In the genomic region with DNA sequence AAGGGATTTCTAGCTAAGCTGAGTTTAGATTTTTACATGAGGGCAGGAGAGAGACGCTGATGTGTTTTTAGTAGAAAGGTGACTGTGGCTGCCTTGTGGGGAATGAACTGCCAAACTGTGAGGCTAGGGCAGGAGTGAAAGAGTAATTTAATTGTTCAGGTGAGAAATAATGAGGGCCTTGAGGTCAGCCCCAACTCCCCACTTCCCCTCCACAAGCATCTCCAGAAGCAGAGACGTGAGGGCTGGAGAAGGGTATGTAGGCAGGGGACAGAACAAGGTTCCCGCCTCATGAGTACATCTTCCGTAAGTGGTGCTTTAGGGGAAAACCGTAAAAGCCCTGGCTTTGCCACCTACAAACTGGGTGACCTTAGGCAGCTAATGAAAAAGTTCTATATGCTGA, we compare ENCODE assay signal across 15 cellular contexts.
A peak's percentile ranks its signal among the peaks of the same experiment; 100 is the strongest.
DNase-seq lines count a peak whose midpoint lies in the region; ATAC-seq and TF ChIP-seq lines count a peak whose summit lies in the region.
"Had no signal": no experiment of that assay in that cellular context is flagged by ENCODE, and none has a peak within 500 bp of the region (broad histone marks: within the 10 kb centered on the region; RNA-seq: fewer than 3 reads in every experiment).

No MANE protein-coding gene starts in this region.

- H3K9me3 ChIP-seq in breast epithelium, result no peaks in the 10 kb centered on the region
- H3K9me3 ChIP-seq: BLaER1 had no signal

- H3K27me3 ChIP-seq in breast epithelium, result no peaks in the 10 kb centered on the region
- H3K27me3 ChIP-seq: BLaER1 had no signal

- peaks cover 0 to 6% of the 10 kb centered on the region in 2 donors for H3K4me1 ChIP-seq in breast epithelium
- H3K4me1 ChIP-seq: BLaER1 had no signal

- no peak overlapping the region for H3K27ac Mint-ChIP-seq in activated CD8-positive, alpha-beta memory T cell treated with anti-CD3 and anti-CD28 coated beads, Interleukin-2, amount 10 ng/mL, durations not matched to agents 7 days and 5 days
- peak overlapping the region; percentile 61 for H3K27ac Mint-ChIP-seq in central memory CD8-positive, alpha-beta T cell (ENCODE audit: low read depth)
- peak overlapping the region; percentile 3 to 76 for H3K27ac Mint-ChIP-seq in natural killer cell
- H3K27ac Mint-ChIP-seq: HFFc6 had no signal

- H3K9me3 Mint-ChIP-seq in activated CD8-positive, alpha-beta memory T cell treated with anti-CD3 and anti-CD28 coated beads, Interleukin-2, amount 10 ng/mL, durations not matched to agents 7 days and 5 days (ENCODE audit: low read depth), result peaks cover 3% of the 10 kb centered on the region
- peaks cover 6% of the 10 kb centered on the region for H3K9me3 Mint-ChIP-seq in central memory CD8-positive, alpha-beta T cell
- peaks cover 3 to 5% of the 10 kb centered on the region in 2 donors for H3K9me3 Mint-ChIP-seq in natural killer cell
- H3K9me3 Mint-ChIP-seq: HFFc6 had no signal

- TF ChIP-seq CTCF in natural killer cell (IDR thresholded peaks at IDR 0.05) (no peak), breast epithelium (IDR thresholded peaks at IDR 0.05) (no peak)

- peaks cover 5% of the 10 kb centered on the region for H3K4me1 Mint-ChIP-seq in activated CD8-positive, alpha-beta memory T cell treated with anti-CD3 and anti-CD28 coated beads, Interleukin-2, amount 10 ng/mL, durations not matched to agents 7 days and 5 days
- H3K4me1 Mint-ChIP-seq in central memory CD8-positive, alpha-beta T cell, result peaks cover 6% of the 10 kb centered on the region
- peaks cover 6 to 14% of the 10 kb centered on the region in 2 donors for H3K4me1 Mint-ChIP-seq in natural killer cell

- DNase-seq in activated CD8-positive, alpha-beta memory T cell treated with anti-CD3 and anti-CD28 coated beads, Interleukin-2, amount 10 ng/mL, durations not matched to agents 7 days and 5 days, result peak; percentile 41
- no peak for DNase-seq in activated CD8-positive, alpha-beta memory T cell treated with anti-CD3 and anti-CD28 coated beads for 24 hours
- no peak for DNase-seq in central memory CD8-positive, alpha-beta T cell (ENCODE audit: low spot score in 2 of 2)
- no peak for DNase-seq in natural killer cell
- no peak for DNase-seq in NCI-H748 treated with DMSO at 0.1 percent for 48 hours (lab: John Stamatoyannopoulos, UW)
- DNase-seq in HT-29 (ENCODE audit: low spot score), result no peak
- no peak for DNase-seq in breast epithelium (ENCODE audit: low spot score in 2 of 2)
- DNase-seq: 8988T, AML-193, DMS53, GF-D8, HCEC 1CT, HFFc6 had no signal

- no peak overlapping the region for H3K4me3 Mint-ChIP-seq in activated CD8-positive, alpha-beta memory T cell treated with anti-CD3 and anti-CD28 coated beads, Interleukin-2, amount 10 ng/mL, durations not matched to agents 7 days and 5 days
- H3K4me3 Mint-ChIP-seq in central memory CD8-positive, alpha-beta T cell, result no peak overlapping the region
- no peak overlapping the region for H3K4me3 Mint-ChIP-seq in natural killer cell
- H3K4me3 Mint-ChIP-seq: HFFc6 had no signal

- H3K36me3 ChIP-seq in breast epithelium, result no peaks in the 10 kb centered on the region
- H3K36me3 ChIP-seq: BLaER1 had no signal

- no peak overlapping the region for H3K4me3 ChIP-seq in breast epithelium
- H3K4me3 ChIP-seq: BLaER1 had no signal

- CTCF ChIA-PET in activated CD8-positive, alpha-beta memory T cell treated with anti-CD3 and anti-CD28 coated beads, Interleukin-2, amount 10 ng/mL, durations not matched to agents 7 days and 5 days (lab: Charles Lee), result no interaction called here

- peaks cover 12% of the 10 kb centered on the region for H3K36me3 Mint-ChIP-seq in activated CD8-positive, alpha-beta memory T cell treated with anti-CD3 and anti-CD28 coated beads, Interleukin-2, amount 10 ng/mL, durations not matched to agents 7 days and 5 days
- peaks cover 2% of the 10 kb centered on the region for H3K36me3 Mint-ChIP-seq in central memory CD8-positive, alpha-beta T cell (ENCODE audit: insufficient read depth)
- H3K36me3 Mint-ChIP-seq in natural killer cell, result peaks cover 5% of the 10 kb centered on the region

- H3K27ac ChIP-seq in breast epithelium, result no peak overlapping the region
- H3K27ac ChIP-seq: BLaER1, HL-60 had no signal

- no peaks in the 10 kb centered on the region for H3K27me3 Mint-ChIP-seq in activated CD8-positive, alpha-beta memory T cell treated with anti-CD3 and anti-CD28 coated beads, Interleukin-2, amount 10 ng/mL, durations not matched to agents 7 days and 5 days
- no peaks in the 10 kb centered on the region for H3K27me3 Mint-ChIP-seq in central memory CD8-positive, alpha-beta T cell
- H3K27me3 Mint-ChIP-seq in natural killer cell (ENCODE audit: low read depth in 2 of 2), result no peaks in the 10 kb centered on the region

- intact Hi-C loops in natural killer cell (cut with micrococcal nuclease), result no loop called here
- intact Hi-C loops in breast epithelium (cut with DNase I; ENCODE audit: low total_unique reads), result no loop called here

- no peak for ATAC-seq in activated CD8-positive, alpha-beta memory T cell treated with anti-CD3 and anti-CD28 coated beads, Interleukin-2, amount 10 ng/mL, durations not matched to agents 7 days and 5 days
- ATAC-seq in central memory CD8-positive, alpha-beta T cell (replicated peaks; ENCODE audit: extremely low read depth, poor library complexity, severe bottlenecking), result peak; percentile 24
- ATAC-seq in natural killer cell, result peak in 2 of 3 donors; percentile 38 to 76

- TF ChIP-seq POLR2A in breast epithelium (IDR thresholded peaks at IDR 0.05), result no peak
